In the genomic region with DNA sequence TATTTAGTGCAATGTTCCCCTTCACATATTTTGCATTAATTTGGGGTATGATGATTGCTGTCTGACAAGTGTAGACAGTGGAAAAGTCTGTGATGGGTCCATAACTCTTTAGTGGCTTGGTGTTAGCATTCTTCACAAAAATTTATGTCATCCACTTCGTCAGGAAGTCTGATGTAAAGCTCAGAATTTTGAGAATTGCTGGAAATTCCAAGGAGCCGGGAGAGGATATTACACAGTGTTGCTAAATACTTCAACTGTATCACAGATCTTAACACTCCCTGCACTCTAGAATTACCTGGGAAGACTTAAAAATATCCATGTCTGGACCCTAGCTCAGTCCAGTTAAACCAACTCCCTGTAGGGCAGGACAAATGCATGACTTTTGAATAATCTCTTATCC, we compare ENCODE assay signal across 19 cellular contexts.
DNase-seq lines count a peak whose midpoint lies in the region; ATAC-seq and TF ChIP-seq lines count a peak whose summit lies in the region.
"Had no signal": no experiment of that assay in that cellular context is flagged by ENCODE, and none has a peak within 500 bp of the region (broad histone marks: within the 10 kb centered on the region; RNA-seq: fewer than 3 reads in every experiment).

No MANE protein-coding gene starts in this region.

- H3K27me3 ChIP-seq in GM23338 (ENCODE audit: insufficient read depth): no peaks in the 10 kb centered on the region
- no peaks in the 10 kb centered on the region for H3K27me3 ChIP-seq in tibial nerve
- H3K27me3 ChIP-seq: BLaER1 treated with 17β-estradiol and CSF1 and Interleukin-3, amounts not matched to agents 10 nM and 100 nM had no signal

- no peak overlapping the region for H3K4me2 ChIP-seq in GM23338
- H3K4me2 ChIP-seq: A549; BLaER1 treated with 17β-estradiol and CSF1 and Interleukin-3, amounts not matched to agents 10 nM and 100 nM had no signal

- H3K4me3 Mint-ChIP-seq in GM23338: no peak overlapping the region
- H3K4me3 Mint-ChIP-seq in endothelial cell (ENCODE audit: unreplicated experiment): no peak overlapping the region
- H3K4me3 Mint-ChIP-seq: B cell; CD4-positive, alpha-beta T cell; CD8-positive, alpha-beta T cell had no signal

- no peaks in the 10 kb centered on the region for H3K9me3 Mint-ChIP-seq in GM23338
- H3K9me3 Mint-ChIP-seq in endothelial cell (ENCODE audit: unreplicated experiment): no peaks in the 10 kb centered on the region
- H3K9me3 Mint-ChIP-seq: CD4-positive, alpha-beta T cell; CD8-positive, alpha-beta T cell had no signal

- H3K4me1 Mint-ChIP-seq in GM23338: peaks cover 13% of the 10 kb centered on the region
- H3K4me1 Mint-ChIP-seq in endothelial cell (ENCODE audit: unreplicated experiment): peaks cover 12% of the 10 kb centered on the region
- H3K4me1 Mint-ChIP-seq: B cell had no signal

- H3K27ac Mint-ChIP-seq in GM23338: no peak overlapping the region
- H3K27ac Mint-ChIP-seq in endothelial cell (ENCODE audit: unreplicated experiment): peak overlapping the region; percentile 58
- H3K27ac Mint-ChIP-seq: B cell; CD4-positive, alpha-beta T cell; CD8-positive, alpha-beta T cell had no signal

- no peak for TF ChIP-seq CTCF in GM23338 (conservative IDR thresholded peaks at IDR 0.05; ENCODE audit: low read depth in 2 of 2)
- no peak for TF ChIP-seq CTCF in endothelial cell (IDR thresholded peaks at IDR 0.05; ENCODE audit: unreplicated experiment)
- no peak for TF ChIP-seq CTCF in tibial nerve (IDR thresholded peaks at IDR 0.05)

- 62 to 66% methylated on average over 2 of the region's 2 CpGs for WGBS in tibial nerve, 2 donors

- no peaks in the 10 kb centered on the region for H3K9me3 ChIP-seq in tibial nerve
- H3K9me3 ChIP-seq: A549; BLaER1 treated with 17β-estradiol and CSF1 and Interleukin-3, amounts not matched to agents 10 nM and 100 nM; Caco-2 had no signal

- peak overlapping the region; percentile 39; the same call in 1 of the 2 replicates for H2AFZ ChIP-seq in GM23338

- no peak for TF ChIP-seq EP300 in tibial nerve (IDR thresholded peaks at IDR 0.05)

- no peak overlapping the region for H3K27ac ChIP-seq in GM23338 (ENCODE audit: low read depth)
- no peak overlapping the region for H3K27ac ChIP-seq in tibial nerve
- H3K27ac ChIP-seq: 22Rv1; A549; BLaER1 treated with 17β-estradiol and CSF1 and Interleukin-3, amounts not matched to agents 10 nM and 100 nM; C4-2B had no signal

- DNase-seq in GM23338 (ENCODE audit: low spot score): no peak
- DNase-seq in endothelial cell (ENCODE audit: low spot score): no peak
- DNase-seq in glomerular endothelial cell (ENCODE audit: extremely low read depth, low read depth, low spot score): peak; percentile 3
- DNase-seq in tibial nerve (ENCODE audit: low spot score in 2 of 2): no peak
- DNase-seq: AML-193; Caco-2; Calu3; CD4-positive, alpha-beta T cell; CD8-positive, alpha-beta T cell; DMS79 treated with DMSO at 0.1 percent for 48 hours; GDM1 had no signal

- H3K4me3 ChIP-seq in GM23338 (no peak overlapping the region), tibial nerve (no peak overlapping the region)
- H3K4me3 ChIP-seq: A549; BLaER1 treated with 17β-estradiol and CSF1 and Interleukin-3, amounts not matched to agents 10 nM and 100 nM; GM12878 had no signal

- H4K20me1 ChIP-seq in GM23338 (replicated peaks; ENCODE audit: insufficient read depth): no peaks in the 10 kb centered on the region
- H4K20me1 ChIP-seq: BLaER1 treated with 17β-estradiol and CSF1 and Interleukin-3, amounts not matched to agents 10 nM and 100 nM had no signal

- H3K27me3 Mint-ChIP-seq in GM23338 (ENCODE audit: insufficient read depth, low read depth, poor library complexity) (no peaks in the 10 kb centered on the region), endothelial cell (ENCODE audit: unreplicated experiment) (peaks cover 1% of the 10 kb centered on the region)

- no peaks in the 10 kb centered on the region for H3F3A ChIP-seq in GM23338 (replicated peaks; ENCODE audit: low read depth)

- no peaks in the 10 kb centered on the region for H3K36me3 ChIP-seq in GM23338 (ENCODE audit: insufficient read depth)
- H3K36me3 ChIP-seq in tibial nerve: no peaks in the 10 kb centered on the region
- H3K36me3 ChIP-seq: BLaER1 treated with 17β-estradiol and CSF1 and Interleukin-3, amounts not matched to agents 10 nM and 100 nM had no signal

- TF ChIP-seq POLR2A in tibial nerve (IDR thresholded peaks at IDR 0.05): no peak

- H3K36me3 Mint-ChIP-seq in GM23338 (ENCODE audit: low read depth): no peaks in the 10 kb centered on the region
- no peaks in the 10 kb centered on the region for H3K36me3 Mint-ChIP-seq in endothelial cell (ENCODE audit: low read depth, unreplicated experiment)
- H3K36me3 Mint-ChIP-seq: CD8-positive, alpha-beta T cell had no signal

- H3K79me2 ChIP-seq in GM23338 (replicated peaks; ENCODE audit: insufficient read depth): no peaks in the 10 kb centered on the region

- no peaks in the 10 kb centered on the region for H3K9me2 ChIP-seq in GM23338 (ENCODE audit: insufficient read depth)

- ATAC-seq in GM23338: no peak
- ATAC-seq in HG02763 (IDR thresholded peaks at IDR 0.05; ENCODE audit: unreplicated experiment): no peak
- no peak for ATAC-seq in HG03025 (IDR thresholded peaks at IDR 0.05; ENCODE audit: low FRiP score, unreplicated experiment)
- ATAC-seq: A549; CD8-positive, alpha-beta T cell; GM12878 had no signal

- peaks cover 18% of the 10 kb centered on the region for H3K4me1 ChIP-seq in GM23338 (ENCODE audit: insufficient read depth)
- H3K4me1 ChIP-seq in tibial nerve: no peaks in the 10 kb centered on the region
- H3K4me1 ChIP-seq: BLaER1 treated with 17β-estradiol and CSF1 and Interleukin-3, amounts not matched to agents 10 nM and 100 nM had no signal

TF ChIP-seq in GM23338, 12 proteins besides CTCF, POLR2A, EP300 and RAD21 (continues in another document):
- no peak for TF ChIP-seq NANOG (IDR thresholded peaks at IDR 0.05; ENCODE audit: borderline replicate concordance)
- TF ChIP-seq ETS1 (IDR thresholded peaks at IDR 0.05): no peak
- TF ChIP-seq STAT1 (IDR thresholded peaks at IDR 0.05; ENCODE audit: unreplicated experiment): no peak
